22 cellular contexts compared by ENCODE assay signal in genomic region chr1:3038113-3038551, GRCh38. TPM values are rescaled to one million over a fixed set of nuclear protein-coding genes. Genes with fewer than 3 reads are reported as not detected.
"Had no signal": no experiment of that assay in that cellular context is flagged by ENCODE, and none has a peak within 500 bp of the region (broad histone marks: within the 10 kb centered on the region; RNA-seq: fewer than 3 reads in every experiment).

No MANE protein-coding gene starts in this region.

- H3K27me3 Mint-ChIP-seq: activated CD4-positive, alpha-beta T cell treated with anti-CD3 and anti-CD28 coated beads, Interleukin-2, amount 10 ng/mL, durations not matched to agents 7 days and 5 days; activated naive CD8-positive, alpha-beta T cell treated with anti-CD3 and anti-CD28 coated beads, Interleukin-2, amount 10 ng/mL, durations not matched to agents 7 days and 5 days had no signal

- H3K9me3 ChIP-seq: esophagus squamous epithelium, lower lobe of right lung, suprapubic skin, upper lobe of left lung had no signal

- H3K9me3 Mint-ChIP-seq: activated CD4-positive, alpha-beta T cell treated with anti-CD3 and anti-CD28 coated beads, Interleukin-2, amount 10 ng/mL, durations not matched to agents 7 days and 5 days; activated naive CD8-positive, alpha-beta T cell treated with anti-CD3 and anti-CD28 coated beads, Interleukin-2, amount 10 ng/mL, durations not matched to agents 7 days and 5 days had no signal

- H3K36me3 ChIP-seq: brain microvascular endothelial cell, esophagus squamous epithelium, lower lobe of right lung, suprapubic skin, upper lobe of left lung had no signal

- H3K4me3 ChIP-seq: esophagus squamous epithelium, lower lobe of right lung, suprapubic skin, upper lobe of left lung had no signal

- H3K27me3 ChIP-seq: brain microvascular endothelial cell, upper lobe of left lung had no signal

- ATAC-seq: lower lobe of right lung had no signal

- H3K4me1 ChIP-seq: lower lobe of right lung, suprapubic skin, upper lobe of left lung had no signal

- H3K36me3 Mint-ChIP-seq: activated naive CD8-positive, alpha-beta T cell treated with anti-CD3 and anti-CD28 coated beads, Interleukin-2, amount 10 ng/mL, durations not matched to agents 7 days and 5 days had no signal

- H3K27ac Mint-ChIP-seq: activated CD4-positive, alpha-beta T cell treated with anti-CD3 and anti-CD28 coated beads, Interleukin-2, amount 10 ng/mL, durations not matched to agents 7 days and 5 days; activated naive CD8-positive, alpha-beta T cell treated with anti-CD3 and anti-CD28 coated beads, Interleukin-2, amount 10 ng/mL, durations not matched to agents 7 days and 5 days had no signal

- H3K4me3 Mint-ChIP-seq: activated CD4-positive, alpha-beta T cell treated with anti-CD3 and anti-CD28 coated beads, Interleukin-2, amount 10 ng/mL, durations not matched to agents 7 days and 5 days; activated naive CD8-positive, alpha-beta T cell treated with anti-CD3 and anti-CD28 coated beads, Interleukin-2, amount 10 ng/mL, durations not matched to agents 7 days and 5 days had no signal

- DNase-seq: activated CD4-positive, alpha-beta T cell treated with anti-CD3 and anti-CD28 coated beads, Interleukin-2, amount 10 ng/mL, durations not matched to agents 7 days and 5 days; activated CD4-positive, CD25-positive, alpha-beta regulatory T cell; activated CD8-positive, alpha-beta memory T cell treated with anti-CD3 and anti-CD28 coated beads for 24 hours; activated gamma-delta T cell treated with Interleukin-2 at 50 U/mL for 16 hours; activated naive CD8-positive, alpha-beta T cell treated with anti-CD3 and anti-CD28 coated beads, Interleukin-2, amount 10 ng/mL, durations not matched to agents 7 days and 5 days; brain microvascular endothelial cell; effector CD8-positive, alpha-beta T cell; esophagus squamous epithelium; glutamatergic neuron; lower lobe of right lung; midbrain; retina; small intestine; stimulated activated naive CD8-positive, alpha-beta T cell treated with anti-CD3 and anti-CD28 coated beads, Interleukin-15, Interleukin-2, amounts not matched to agents 100 U/mL and 50 U/mL, for 24 hours; SW 1271 had no signal

- H3K27ac ChIP-seq: brain microvascular endothelial cell, esophagus squamous epithelium, lower lobe of right lung, suprapubic skin, upper lobe of left lung had no signal

RNA-seq across cellular contexts. Expression of gene ACTRT2, which starts 16.9 kb away (rescaled TPM):
- total RNA-seq: activated CD4-positive, alpha-beta T cell treated with anti-CD3 and anti-CD28 coated beads, Interleukin-2, amount 10 ng/mL, durations not matched to agents 7 days and 5 days; activated naive CD8-positive, alpha-beta T cell treated with anti-CD3 and anti-CD28 coated beads, Interleukin-2, amount 10 ng/mL, durations not matched to agents 7 days and 5 days; endothelial cell of umbilical vein; esophagus squamous epithelium; fibroblast of villous mesenchyme; lower lobe of right lung; myocyte; SK-MEL-5; suprapubic skin; T-helper 2 cell treated with Interferon-gamma antibody and Interleukin-4, amounts not matched to agents 100 ng/mL and 5 ng/mL, for 36 hours; upper lobe of left lung had no signal
- polyA plus RNA-seq: endothelial cell of umbilical vein, small intestine had no signal

RNA-seq across cellular contexts. Expression of gene PRDM16, which starts 30.9 kb away (rescaled TPM):
- total RNA-seq: activated naive CD8-positive, alpha-beta T cell treated with anti-CD3 and anti-CD28 coated beads, Interleukin-2, amount 10 ng/mL, durations not matched to agents 7 days and 5 days; endothelial cell of umbilical vein; myocyte; T-helper 2 cell treated with Interferon-gamma antibody and Interleukin-4, amounts not matched to agents 100 ng/mL and 5 ng/mL, for 36 hours had no signal
- polyA plus RNA-seq: endothelial cell of umbilical vein had no signal
